ENCODE assay signal across 11 cellular contexts in the genomic region with DNA sequence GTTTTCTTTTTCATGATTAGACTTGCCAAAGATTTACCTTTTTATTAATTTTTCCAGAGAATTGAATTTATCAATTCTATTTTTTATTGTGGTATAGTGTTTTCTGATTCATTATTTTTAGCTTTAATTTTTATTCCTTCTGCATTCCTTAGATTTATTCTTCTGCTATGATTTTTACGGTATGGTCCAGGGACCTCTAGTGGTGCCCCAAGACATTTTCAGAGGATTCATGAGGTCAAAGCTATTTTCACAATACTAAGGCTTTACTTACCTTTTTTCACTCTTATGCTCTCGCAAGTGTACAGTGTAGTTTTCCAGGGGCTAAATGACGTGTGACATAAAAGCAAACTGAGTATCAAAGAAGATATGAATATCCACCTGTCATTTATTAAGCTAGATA. TPM values are rescaled to one million over a fixed set of nuclear protein-coding genes. Genes with fewer than 3 reads are reported as not detected.
A peak's percentile ranks its signal among the peaks of the same experiment; 100 is the strongest.
DNase-seq lines count a peak whose midpoint lies in the region; TF ChIP-seq lines count a peak whose summit lies in the region.
"Had no signal": no experiment of that assay in that cellular context is flagged by ENCODE, and none has a peak within 500 bp of the region (broad histone marks: within the 10 kb centered on the region; RNA-seq: fewer than 3 reads in every experiment).

No MANE protein-coding gene starts in this region.

- H3K4me3 ChIP-seq in brain microvascular endothelial cell (ENCODE audit: low read depth, low read length), result no peak overlapping the region
- H3K4me3 ChIP-seq in prostate gland, result no peak overlapping the region

- no peak for TF ChIP-seq POLR2A in prostate gland (IDR thresholded peaks at IDR 0.05)

- DNase-seq in GM10248 (ENCODE audit: extremely low spot score) (no peak), KBM-7 (peak; percentile 25), brain microvascular endothelial cell (no peak), neural crest cell (ENCODE audit: low read depth, low spot score) (no peak), prostate gland (ENCODE audit: low spot score) (no peak), SKM-1 treated with dmso at 0.1 percent for 144 hours (lab: John Stamatoyannopoulos, UW; ENCODE audit: unreplicated experiment) (no peak), COLO668 (lab: John Stamatoyannopoulos, UW; ENCODE audit: unreplicated experiment) (no peak), putamen (ENCODE audit: low spot score) (no peak)
- DNase-seq: stimulated activated CD4-positive, alpha-beta T cell treated with anti-CD3 and anti-CD28 coated beads, Interleukin-2, amount 100 ng/mL, for 24 hours had no signal

- 60% methylated on average over 3 of the region's 3 CpGs for WGBS in prostate gland

- H3K27me3 ChIP-seq in brain microvascular endothelial cell (replicated peaks) (no peaks in the 10 kb centered on the region), prostate gland (replicated peaks; ENCODE audit: insufficient read depth) (no peaks in the 10 kb centered on the region)

- TF ChIP-seq CTCF in GM10248 (IDR thresholded peaks at IDR 0.05; ENCODE audit: control extremely low read depth, extremely low read depth, low read depth, missing control alignments), result peak; percentile 20
- peak; percentile 64 for TF ChIP-seq CTCF in brain microvascular endothelial cell (IDR thresholded peaks at IDR 0.05; ENCODE audit: low read depth, low read length, missing control alignments)
- TF ChIP-seq CTCF in neural crest cell (conservative IDR thresholded peaks at IDR 0.05), result peak; percentile 53
- TF ChIP-seq CTCF in prostate gland (IDR thresholded peaks at IDR 0.05), result peak in 1 of 4 experiments; percentile 17

- H3K4me3 Mint-ChIP-seq in neural crest cell, result no peak overlapping the region
- H3K4me3 Mint-ChIP-seq: activated naive CD4-positive, alpha-beta T cell treated with anti-CD3 and anti-CD28 coated beads, Interleukin-2, amount 50 U/mL, for 24 hours had no signal

- H3K27ac ChIP-seq in brain microvascular endothelial cell (no peak overlapping the region), prostate gland (no peak overlapping the region)
- H3K27ac ChIP-seq: HL-60 had no signal

- in situ Hi-C loops in KBM-7 (cut with MboI; ENCODE audit: low pct_unique_long_range_greater_than_20kb, low sequenced_read_pairs) (no loop called here), brain microvascular endothelial cell (cut with HindIII; ENCODE audit: low pct_ligation_motif_present, low sequenced_read_pairs) (no loop called here)

- H3K36me3 ChIP-seq in brain microvascular endothelial cell (replicated peaks) (no peaks in the 10 kb centered on the region), prostate gland (no peaks in the 10 kb centered on the region)

- intact Hi-C loops in prostate gland (cut with DNase I), result no loop called here

- no peaks in the 10 kb centered on the region for H3K4me1 ChIP-seq in prostate gland (replicated peaks)

- POLR2A ChIA-PET in GM10248 (lab: Yijun Ruan, JAX), result no interaction called here

- H3K4me1 Mint-ChIP-seq in neural crest cell, result peaks cover 7% of the 10 kb centered on the region

- H3K9me3 Mint-ChIP-seq in neural crest cell, result no peaks in the 10 kb centered on the region
- H3K9me3 Mint-ChIP-seq: activated naive CD4-positive, alpha-beta T cell treated with anti-CD3 and anti-CD28 coated beads, Interleukin-2, amount 50 U/mL, for 24 hours had no signal

- no peaks in the 10 kb centered on the region for H3K36me3 Mint-ChIP-seq in neural crest cell (ENCODE audit: low read depth)
- H3K36me3 Mint-ChIP-seq: activated naive CD4-positive, alpha-beta T cell treated with anti-CD3 and anti-CD28 coated beads, Interleukin-2, amount 50 U/mL, for 24 hours had no signal

- no peak overlapping the region for H3K27ac Mint-ChIP-seq in neural crest cell (ENCODE audit: unreplicated experiment)
- H3K27ac Mint-ChIP-seq: activated naive CD4-positive, alpha-beta T cell treated with anti-CD3 and anti-CD28 coated beads, Interleukin-2, amount 50 U/mL, for 24 hours had no signal

- CTCF ChIA-PET in GM10248 (lab: Yijun Ruan, JAX), result interaction anchor here (0.7 to 2.9 kb wide), 7 partner anchors 9 to 205 kb away, joined by 3 to 17 read pairs (median 3); partner anchors contain the start of gene RADX

- H3K9me3 ChIP-seq in prostate gland, result no peaks in the 10 kb centered on the region

- no peaks in the 10 kb centered on the region for H3K27me3 Mint-ChIP-seq in neural crest cell (ENCODE audit: low read depth)
- H3K27me3 Mint-ChIP-seq: activated naive CD4-positive, alpha-beta T cell treated with anti-CD3 and anti-CD28 coated beads, Interleukin-2, amount 50 U/mL, for 24 hours had no signal

RNA-seq across cellular contexts. Expression of gene RADX, which starts 8.0 kb away (rescaled TPM):
- total RNA-seq in neural crest cell, result 17.4 and 19.9 TPM in 2 replicates
- 1 to 10 TPM in 1 of 2 donors, under 1 TPM in 1; 0.96 to 7.9 TPM for total RNA-seq in prostate gland
